2 cellular contexts compared by ENCODE assay signal in genomic region chr20:47357296-47358051, GRCh38.
TF ChIP-seq lines count a peak whose summit lies in the region.

No MANE protein-coding gene starts in this region.

TF ChIP-seq in HEK293T, 16 proteins besides CTCF, POLR2A, EP300 and RAD21 (continued from another document):
- TF ChIP-seq TARDBP (IDR thresholded peaks at IDR 0.05) (no peak), SUZ12 (IDR thresholded peaks at IDR 0.05) (no peak), FOXM1 (IDR thresholded peaks at IDR 0.05; ENCODE audit: borderline replicate concordance) (0 out of 2 replicates have a peak, but pooled peaks have one; percentile 50)

TF ChIP-seq in K562, 482 proteins besides CTCF, POLR2A, EP300 and RAD21 (continued from another document and continues in another):
- TF ChIP-seq ZBTB5 (IDR thresholded peaks at IDR 0.05) (no peak), ZZZ3 (IDR thresholded peaks at IDR 0.05) (no peak), HNRNPH1 (optimal IDR thresholded peaks at IDR 0.05; ENCODE audit: low read depth, low read length) (no peak), MXD1 (CRISPR knock-in tag; IDR thresholded peaks at IDR 0.05; ENCODE audit: borderline replicate concordance, poor library complexity, severe bottlenecking) (no peak), ZBTB34 (CRISPR knock-in tag; IDR thresholded peaks at IDR 0.05) (no peak), ZNF785 (CRISPR knock-in tag; IDR thresholded peaks at IDR 0.05) (no peak), E2F5 (CRISPR knock-in tag; IDR thresholded peaks at IDR 0.05) (0 out of 2 replicates have a peak, but pooled peaks have one; percentile 65), ATF1 (CRISPR knock-in tag; IDR thresholded peaks at IDR 0.05) (no peak), ATF1 (tag; IDR thresholded peaks at IDR 0.05) (peak; percentile 28; the same call in 1 of the 2 replicates), RNF219 (CRISPR knock-in tag; IDR thresholded peaks at IDR 0.05) (no peak), MTA3 (IDR thresholded peaks at IDR 0.05; ENCODE audit: borderline replicate concordance) (peak; percentile 69), ZNF395 (CRISPR knock-in tag; IDR thresholded peaks at IDR 0.05) (no peak), DPF2 (IDR thresholded peaks at IDR 0.05) (peak; percentile 66; the same call in 1 of the 2 replicates), CBX3 (IDR thresholded peaks at IDR 0.05; ENCODE audit: borderline replicate concordance in 1 of 2, low read length in 2 of 2) (0 out of 3 replicates have a peak, but pooled peaks of 1 of the 2 experiments have one; percentile 8), TCF3 (CRISPR knock-in tag; IDR thresholded peaks at IDR 0.05) (no peak), CCAR2 (IDR thresholded peaks at IDR 0.05; ENCODE audit: low read depth, low read length) (no peak), NFE2 (IDR thresholded peaks at IDR 0.05; ENCODE audit: low read depth) (peak; percentile 98), SIN3A (IDR thresholded peaks at IDR 0.05; ENCODE audit: borderline replicate concordance in 2 of 2, control insufficient read depth in 1 of 2, low read depth in 2 of 2, low read length in 2 of 2) (0 out of 4 replicates have a peak, but pooled peaks of 1 of the 2 experiments have one; percentile 17), ZBTB2 (IDR thresholded peaks at IDR 0.05) (0 out of 2 replicates have a peak, but pooled peaks have one; percentile 29), PRDM10 (IDR thresholded peaks at IDR 0.05; ENCODE audit: partially characterized antibody) (no peak), MEIS2 (IDR thresholded peaks at IDR 0.05; ENCODE audit: partially characterized antibody) (peak; percentile 77), MEF2D (tag; conservative IDR thresholded peaks at IDR 0.05; ENCODE audit: low read depth) (peak; percentile 57; the same call in 1 of the 2 replicates), SIRT6 (IDR thresholded peaks at IDR 0.05; ENCODE audit: low read depth, low read length) (no peak), SMARCC2 (IDR thresholded peaks at IDR 0.05; ENCODE audit: low read depth) (0 out of 2 replicates have a peak, but pooled peaks have one; percentile 28), MCM3 (IDR thresholded peaks at IDR 0.05) (no peak), ZNF57 (CRISPR knock-in tag; IDR thresholded peaks at IDR 0.05) (no peak), HDAC6 (IDR thresholded peaks at IDR 0.05; ENCODE audit: low read depth, low read length) (no peak), ZNF717 (CRISPR knock-in tag; IDR thresholded peaks at IDR 0.05) (no peak), ZHX1 (conservative IDR thresholded peaks at IDR 0.05; ENCODE audit: low read length) (no peak)
